Comparison of ENCODE assay signal across 1 cellular context in genomic region chr20:5090191-5090590, GRCh38.
TF ChIP-seq lines count a peak whose summit lies in the region.

No MANE protein-coding gene starts in this region.

TF ChIP-seq in GM23338, 12 proteins besides CTCF, POLR2A, EP300 and RAD21 (continued from another document):
- no peak for TF ChIP-seq ZNF462 (CRISPR knock-in tag; IDR thresholded peaks at IDR 0.05)
- TF ChIP-seq ZNF114 (CRISPR knock-in tag; IDR thresholded peaks at IDR 0.05): no peak
- no peak for TF ChIP-seq POLR2AphosphoS5 (IDR thresholded peaks at IDR 0.05; ENCODE audit: low read depth)
- TF ChIP-seq EZH2phosphoT487 (IDR thresholded peaks at IDR 0.05; ENCODE audit: unreplicated experiment): no peak
- no peak for TF ChIP-seq STAT1 (IDR thresholded peaks at IDR 0.05; ENCODE audit: unreplicated experiment)
- no peak for TF ChIP-seq EZH2 (IDR thresholded peaks at IDR 0.05; ENCODE audit: low read depth, unreplicated experiment)
- TF ChIP-seq CREB1 (CRISPR knock-in tag; IDR thresholded peaks at IDR 0.05; ENCODE audit: low read depth): no peak
